ENCODE assay signal across 8 cellular contexts in genomic region chr19:9406798-9407352, GRCh38. TPM values are rescaled to one million over a fixed set of nuclear protein-coding genes. Genes with fewer than 3 reads are reported as not detected.
DNase-seq lines count a peak whose midpoint lies in the region; ATAC-seq and TF ChIP-seq lines count a peak whose summit lies in the region.

No MANE protein-coding gene starts in this region.

- intact Hi-C loops in Right ventricle myocardium superior (cut with DNase I) (no loop called here), sigmoid colon (cut with DNase I) (no loop called here)

- 6 to 17% methylated on average over 39 of the region's 39 CpGs for WGBS in sigmoid colon, 2 donors

- no peaks in the 10 kb centered on the region for H3K36me3 ChIP-seq in ES-I3 (ENCODE audit: insufficient read depth, low read length)
- peaks cover 0 to 11% (median 0%) of the 10 kb centered on the region in 4 donors for H3K36me3 ChIP-seq in sigmoid colon

- TF ChIP-seq POLR2A in sigmoid colon (IDR thresholded peaks at IDR 0.05) = no peak

- H3K4me1 ChIP-seq in ES-I3 (ENCODE audit: insufficient read depth, low read length) = no peaks in the 10 kb centered on the region
- peaks cover 0 to 16% (median 5%) of the 10 kb centered on the region in 4 donors for H3K4me1 ChIP-seq in sigmoid colon

- peak overlapping the region; percentile 44 to 63 (median 48) for H3K27ac ChIP-seq in sigmoid colon

- TF ChIP-seq EP300 in sigmoid colon (IDR thresholded peaks at IDR 0.05) = no peak

- DNase-seq in OCI-M1 (lab: John Stamatoyannopoulos, UW) (peak; percentile 99), Right ventricle myocardium superior (peak; percentile 87), sigmoid colon (peak; percentile 88), SIG-M5 treated with dmso at 0.1 percent for 504 hours (lab: John Stamatoyannopoulos, UW; ENCODE audit: unreplicated experiment) (no peak)
- peak; percentile 76 for DNase-seq in activated effector memory CD4-positive, alpha-beta T cell treated with anti-CD3 and anti-CD28 coated beads, Interleukin-2, amount 50 U/mL, for 16 hours

- no peak for TF ChIP-seq CTCF in sigmoid colon (IDR thresholded peaks at IDR 0.05)

- ATAC-seq in Right ventricle myocardium superior (ENCODE audit: poor library complexity) (peak; percentile 98), GM19467 (IDR thresholded peaks at IDR 0.05; ENCODE audit: unreplicated experiment) (no peak), GM21619 (IDR thresholded peaks at IDR 0.05; ENCODE audit: unreplicated experiment) (no peak)

- peaks cover 8% of the 10 kb centered on the region; the same call in 1 of the 2 replicates for H3K9me3 ChIP-seq in ES-I3 (ENCODE audit: control insufficient read depth, insufficient read depth, low read length)
- H3K9me3 ChIP-seq in sigmoid colon = peaks cover 16 to 46% (median 29%) of the 10 kb centered on the region in 4 donors

- H3K27me3 ChIP-seq in sigmoid colon = no peaks in the 10 kb centered on the region

- peak overlapping the region; percentile 39 to 57 (median 55) for H3K4me3 ChIP-seq in sigmoid colon

- H3K9ac ChIP-seq in ES-I3 (ENCODE audit: low read depth, low read length) = peak overlapping the region; percentile 22; the same call in 1 of the 2 replicates

RNA-seq across cellular contexts. Expression of gene ZNF266, which starts 28.5 kb away (rescaled TPM):
- total RNA-seq in Right ventricle myocardium superior = 10.4 TPM
- 10 to 100 TPM; 15.7 to 32.7 (median 21.6) TPM for total RNA-seq in sigmoid colon
- polyA plus RNA-seq in sigmoid colon = 10 to 100 TPM in 1 of 3 donors, 1 to 10 TPM in 2; 3.7 to 24.9 (median 6.6) TPM

RNA-seq across cellular contexts. Expression of gene ZNF177, which starts 44.1 kb away (rescaled TPM):
- total RNA-seq in Right ventricle myocardium superior (2.4 TPM), sigmoid colon (1 to 10 TPM; 3.0 to 5.5 (median 3.3) TPM)
- 1 to 10 TPM in 1 of 3 donors, not detected in 2; 1.2 TPM for polyA plus RNA-seq in sigmoid colon
